In genomic region chr6:10416516-10416862, GRCh38 we compare ENCODE assay signal across 21 cellular contexts. TPM values are rescaled to one million over a fixed set of nuclear protein-coding genes. Genes with fewer than 3 reads are reported as not detected.
DNase-seq lines count a peak whose midpoint lies in the region; ATAC-seq and TF ChIP-seq lines count a peak whose summit lies in the region.
"Had no signal": no experiment of that assay in that cellular context is flagged by ENCODE, and none has a peak within 500 bp of the region (broad histone marks: within the 10 kb centered on the region; RNA-seq: fewer than 3 reads in every experiment).

No MANE protein-coding gene starts in this region.

- peaks cover 51% of the 10 kb centered on the region for H3K4me1 Mint-ChIP-seq in endodermal cell
- H3K4me1 Mint-ChIP-seq in mesothelial cell of epicardium, result peaks cover 73% of the 10 kb centered on the region

- ATAC-seq in Right ventricle myocardium superior (ENCODE audit: poor library complexity), result no peak
- no peak for ATAC-seq in GM19328 (IDR thresholded peaks at IDR 0.05; ENCODE audit: unreplicated experiment)
- ATAC-seq in SK-N-SH treated with all-trans-retinoic acid at 6 μM for 48 hours, result no peak
- ATAC-seq: activated CD8-positive, alpha-beta memory T cell treated with anti-CD3 and anti-CD28 coated beads, Interleukin-2, amount 10 ng/mL, durations not matched to agents 7 days and 5 days; heart left ventricle; left colon; T-cell had no signal

- H3K27ac Mint-ChIP-seq in endodermal cell, result no peak overlapping the region
- peak overlapping the region; percentile 100 for H3K27ac Mint-ChIP-seq in mesothelial cell of epicardium
- H3K27ac Mint-ChIP-seq: dendritic cell treated with granulocyte-macrophage colony-stimulating factor and Interleukin-4, amounts not matched to agents 40 ng/mL and 50 ng/mL, for 4 days; T-cell had no signal

- DNase-seq in left ventricle myocardium inferior, result no peak
- no peak for DNase-seq in Right ventricle myocardium superior
- no peak for DNase-seq in endodermal cell
- DNase-seq in mesothelial cell of epicardium (ENCODE audit: low spot score in 2 of 2, unreplicated experiment in 2 of 2), result no peak
- no peak for DNase-seq in NCI-H187 (lab: John Stamatoyannopoulos, UW)
- no peak for DNase-seq in NCI-H2171 (lab: John Stamatoyannopoulos, UW)
- DNase-seq: activated CD8-positive, alpha-beta memory T cell treated with anti-CD3 and anti-CD28 coated beads, Interleukin-2, amount 10 ng/mL, durations not matched to agents 7 days and 5 days; activated gamma-delta T cell; DND-41; GOT3; heart left ventricle; left colon; NCI-H69; stimulated activated CD4-positive, alpha-beta T cell treated with anti-CD3 and anti-CD28 coated beads, Interleukin-2, amount 100 ng/mL, for 24 hours; T-cell; WERI-Rb-1 had no signal

- H3K9me3 Mint-ChIP-seq in endodermal cell, result no peaks in the 10 kb centered on the region
- no peaks in the 10 kb centered on the region for H3K9me3 Mint-ChIP-seq in mesothelial cell of epicardium
- H3K9me3 Mint-ChIP-seq: dendritic cell treated with granulocyte-macrophage colony-stimulating factor and Interleukin-4, amounts not matched to agents 40 ng/mL and 50 ng/mL, for 4 days; T-cell had no signal

- H3K27ac ChIP-seq in left ventricle myocardium inferior (replicated peaks) (no peak overlapping the region), endodermal cell (ENCODE audit: low read depth, low read length) (no peak overlapping the region)
- H3K27ac ChIP-seq: ascending aorta, heart left ventricle, right atrium auricular region, WERI-Rb-1 had no signal

- peaks cover 100% of the 10 kb centered on the region for H3K27me3 ChIP-seq in left ventricle myocardium inferior (ENCODE audit: low read depth)
- peaks cover 100% of the 10 kb centered on the region for H3K27me3 ChIP-seq in endodermal cell (ENCODE audit: control insufficient read depth, insufficient read depth, low read length, poor library complexity, severe bottlenecking)

- no peak overlapping the region for H3K9ac ChIP-seq in endodermal cell (ENCODE audit: extremely low read depth, low read length, poor library complexity, severe bottlenecking)

- H3K9me3 ChIP-seq in left ventricle myocardium inferior (replicated peaks) (no peaks in the 10 kb centered on the region), endodermal cell (ENCODE audit: control insufficient read depth, low read length) (no peaks in the 10 kb centered on the region)
- H3K9me3 ChIP-seq: ascending aorta, heart left ventricle, right atrium auricular region had no signal

- H3K36me3 Mint-ChIP-seq in endodermal cell (ENCODE audit: low read depth) (no peaks in the 10 kb centered on the region), mesothelial cell of epicardium (no peaks in the 10 kb centered on the region)

- TF ChIP-seq CTCF in left ventricle myocardium inferior (IDR thresholded peaks at IDR 0.05; ENCODE audit: borderline replicate concordance), result no peak
- TF ChIP-seq CTCF in endodermal cell (conservative IDR thresholded peaks at IDR 0.05), result no peak
- TF ChIP-seq CTCF in mesothelial cell of epicardium (IDR thresholded peaks at IDR 0.05; ENCODE audit: unreplicated experiment), result no peak

- H3K4me1 ChIP-seq in left ventricle myocardium inferior (peaks cover 74% of the 10 kb centered on the region), endodermal cell (ENCODE audit: control insufficient read depth, insufficient read depth, low read length) (peaks cover 8% of the 10 kb centered on the region)

- H3K36me3 ChIP-seq in left ventricle myocardium inferior (no peaks in the 10 kb centered on the region), endodermal cell (ENCODE audit: control insufficient read depth, insufficient read depth, low read length) (no peaks in the 10 kb centered on the region)
- H3K36me3 ChIP-seq: ascending aorta, heart left ventricle, right atrium auricular region, WERI-Rb-1 had no signal

- WGBS in endodermal cell (ENCODE audit: insufficient coverage in 1 of 2, insufficient read length in 1 of 2), 2 experiments, result 0 to 13% methylated on average over 4 of the region's 5 CpGs

- intact Hi-C loops in left ventricle myocardium inferior (cut with micrococcal nuclease), result no loop called here
- intact Hi-C loops in Right ventricle myocardium superior (cut with DNase I), result no loop called here

- H3K4me3 Mint-ChIP-seq in endodermal cell (peak overlapping the region; percentile 52), mesothelial cell of epicardium (peak overlapping the region; percentile 98)
- H3K4me3 Mint-ChIP-seq: activated CD8-positive, alpha-beta memory T cell treated with anti-CD3 and anti-CD28 coated beads, Interleukin-2, amount 10 ng/mL, durations not matched to agents 7 days and 5 days had no signal

- H3K4me3 ChIP-seq in left ventricle myocardium inferior, result peak overlapping the region; percentile 50
- H3K4me3 ChIP-seq in endodermal cell (ENCODE audit: low read length), result peak overlapping the region; percentile 40

- H3K27me3 Mint-ChIP-seq in endodermal cell (ENCODE audit: insufficient read depth) (peaks cover 97% of the 10 kb centered on the region), mesothelial cell of epicardium (ENCODE audit: low read depth) (peaks cover 88% of the 10 kb centered on the region)

TF ChIP-seq in SK-N-SH treated with all-trans-retinoic acid at 6 μM for 48 hours, 23 proteins besides CTCF, POLR2A, EP300 and RAD21:
- TF ChIP-seq ZNF8 (CRISPR knock-in tag; IDR thresholded peaks at IDR 0.05), result no peak
- no peak for TF ChIP-seq POU6F1 (CRISPR knock-in tag; IDR thresholded peaks at IDR 0.05; ENCODE audit: borderline replicate concordance, low read depth)
- no peak for TF ChIP-seq ZNF565 (CRISPR knock-in tag; conservative IDR thresholded peaks at IDR 0.05; ENCODE audit: low read depth)
- no peak for TF ChIP-seq BACH2 (CRISPR knock-in tag; IDR thresholded peaks at IDR 0.05; ENCODE audit: borderline replicate concordance)
- no peak for TF ChIP-seq TCF4 (CRISPR knock-in tag; IDR thresholded peaks at IDR 0.05; ENCODE audit: borderline replicate concordance)
TF ChIP-seq in SK-N-SH treated with all-trans-retinoic acid at 6 μM for 48 hours: peak in this region for 0.

RNA-seq across cellular contexts. Expression of gene TFAP2A, which starts 1.6 kb away (rescaled TPM):
- 0.66 TPM for total RNA-seq in left ventricle myocardium inferior
- 0.51 TPM for total RNA-seq in Right ventricle myocardium superior
- total RNA-seq in endodermal cell, result under 1 TPM; 0.51 to 0.69 TPM
- 39.2 TPM for polyA plus RNA-seq in endodermal cell (2013, experiment 1 of 2)
- 32.0 TPM for polyA plus RNA-seq in endodermal cell (2013, experiment 2 of 2)
- total RNA-seq in mesothelial cell of epicardium, result 62.4 to 63.5 TPM (median 63.4 TPM) in 3 replicates

Comparison
In these comparisons a context has a peak if more than half of its experiments do, and no peak if none do; other contexts are left out.
1. RNA of gene TFAP2A, which starts 1.6 kb away (total RNA-seq): 62.4 to 63.5 TPM in mesothelial cell of epicardium; 0.51 to 0.69 TPM in endodermal cell, 0.66 TPM in left ventricle myocardium inferior (single experiment) and 0.51 TPM in Right ventricle myocardium superior (single experiment); every median in the first group is over 10 times any median in the second.